Comparison of ENCODE assay signal across 8 cellular contexts in the genomic region with DNA sequence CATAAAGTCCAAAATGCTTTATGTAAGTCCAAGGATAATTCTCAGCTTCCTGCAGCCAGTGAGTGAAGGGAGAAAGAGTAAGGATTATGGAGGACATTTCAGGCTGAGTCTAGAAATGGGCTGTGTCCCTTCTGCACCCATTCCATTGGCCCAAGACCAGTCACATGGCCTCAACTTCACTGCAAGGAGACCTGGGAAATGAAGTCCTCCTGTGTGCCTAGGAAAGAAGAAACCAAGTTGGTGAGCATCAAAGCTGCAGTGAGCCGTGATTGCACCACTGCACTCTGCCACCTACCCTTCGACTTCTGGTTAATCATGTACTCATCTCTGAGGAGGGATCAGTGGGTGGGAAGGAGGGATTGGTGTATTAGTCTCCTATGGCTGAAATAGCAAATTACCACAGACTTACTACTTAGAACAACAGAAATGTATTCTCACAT.
DNase-seq lines count a peak whose midpoint lies in the region; ATAC-seq lines count a peak whose summit lies in the region.

No MANE protein-coding gene starts in this region.

- ATAC-seq in HG03280 (IDR thresholded peaks at IDR 0.05; ENCODE audit: unreplicated experiment) = peak; percentile 55
- ATAC-seq in GM21526 (IDR thresholded peaks at IDR 0.05; ENCODE audit: low FRiP score, unreplicated experiment) = no peak

- intact Hi-C loops in head of caudate nucleus (cut with DNase I) = no loop called here

- DNase-seq in NCI-H748 (lab: John Stamatoyannopoulos, UW; ENCODE audit: unreplicated experiment) = peak; percentile 34
- DNase-seq in NCI-H748 treated with DMSO at 0.1 percent for 48 hours (lab: John Stamatoyannopoulos, UW) = no peak
- peak; percentile 77 for DNase-seq in RKO (ENCODE audit: low spot score)
- peak; percentile 30 for DNase-seq in activated T-helper 9 cell treated with anti-CD3 and anti-CD28 coated beads, Interleukin-2, amount 50 U/mL, for 16 hours (ENCODE audit: low read depth)
- peak; percentile 36 to 91 (median 72) for DNase-seq in head of caudate nucleus
- DNase-seq in stimulated activated CD4-positive, alpha-beta T cell treated with anti-CD3 and anti-CD28 coated beads, Interleukin-1b, Interleukin-23, amount 100 ng/mL, for 4 hours (ENCODE audit: low read depth in 2 of 2) = peak; percentile 28 to 37
